12 cellular contexts compared by ENCODE assay signal in the genomic region with DNA sequence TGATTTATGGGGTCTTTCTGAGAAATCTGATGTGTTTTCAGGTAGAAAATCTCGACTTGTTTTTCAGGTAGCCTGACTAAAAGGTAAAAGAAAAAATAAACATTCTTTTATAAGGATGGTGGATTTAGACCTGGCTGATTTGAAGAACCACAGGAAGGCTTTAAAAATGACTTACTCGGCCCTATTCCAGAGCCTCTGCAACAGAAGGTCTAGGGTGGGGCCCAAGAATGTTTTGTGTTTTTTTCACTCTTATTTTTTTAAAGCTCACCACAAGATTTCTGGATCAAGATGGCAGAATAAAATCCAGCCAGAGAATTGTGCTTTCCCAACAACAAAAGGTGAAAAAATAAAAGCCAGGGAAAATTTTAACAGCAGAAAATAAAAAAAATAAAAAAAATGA. TPM values are rescaled to one million over a fixed set of nuclear protein-coding genes. Genes with fewer than 3 reads are reported as not detected.
A peak's percentile ranks its signal among the peaks of the same experiment; 100 is the strongest.
DNase-seq lines count a peak whose midpoint lies in the region; ATAC-seq and TF ChIP-seq lines count a peak whose summit lies in the region.
"Had no signal": no experiment of that assay in that cellular context is flagged by ENCODE, and none has a peak within 500 bp of the region (broad histone marks: within the 10 kb centered on the region; RNA-seq: fewer than 3 reads in every experiment).

No MANE protein-coding gene starts in this region.

- no peaks in the 10 kb centered on the region for H3K27me3 Mint-ChIP-seq in CD4-positive, alpha-beta T cell
- no peaks in the 10 kb centered on the region for H3K27me3 Mint-ChIP-seq in effector memory CD8-positive, alpha-beta T cell

- peaks cover 56% of the 10 kb centered on the region for H3K4me1 Mint-ChIP-seq in CD4-positive, alpha-beta T cell (ENCODE audit: low read depth)
- peaks cover 34 to 72% of the 10 kb centered on the region in 2 donors for H3K4me1 Mint-ChIP-seq in effector memory CD8-positive, alpha-beta T cell (ENCODE audit: low read depth in 2 of 2)

- no peak overlapping the region for H3K4me3 Mint-ChIP-seq in CD4-positive, alpha-beta T cell
- H3K4me3 Mint-ChIP-seq in effector memory CD8-positive, alpha-beta T cell = peak overlapping the region; percentile 31 to 36

- no peaks in the 10 kb centered on the region for H3K27me3 ChIP-seq in CD4-positive, alpha-beta T cell (ENCODE audit: control insufficient read depth, insufficient read depth, low read length)

- peak overlapping the region; percentile 65 for H3K27ac Mint-ChIP-seq in CD4-positive, alpha-beta T cell
- peak overlapping the region; percentile 88 to 96 for H3K27ac Mint-ChIP-seq in effector memory CD8-positive, alpha-beta T cell

- H3K9me3 ChIP-seq in CD4-positive, alpha-beta T cell (ENCODE audit: control insufficient read depth, low read length) = no peaks in the 10 kb centered on the region

- CTCF ChIA-PET in CD4-positive, alpha-beta T cell (lab: Charles Lee) = interaction anchor here (1.4 kb wide), 1 partner anchor 45 kb away, joined by 4 read pairs; no protein-coding TSS in a partner anchor

- H3K27ac ChIP-seq in CD4-positive, alpha-beta T cell (ENCODE audit: low read depth, low read length) = no peak overlapping the region
- H3K27ac ChIP-seq: C4-2B had no signal

- intact Hi-C loops in CD4-positive, alpha-beta T cell (cut with DNase I, micrococcal nuclease) = loop anchor here in 1 of 2 experiments (2.0 kb wide), 1 partner anchor 17 kb away; no protein-coding TSS in a partner anchor
- intact Hi-C loops in sciatic nerve (cut with DNase I) = no loop called here

- peaks cover 52% of the 10 kb centered on the region for H3K36me3 Mint-ChIP-seq in CD4-positive, alpha-beta T cell (ENCODE audit: low read depth)
- H3K36me3 Mint-ChIP-seq in effector memory CD8-positive, alpha-beta T cell (ENCODE audit: insufficient read depth) = peaks cover 35% of the 10 kb centered on the region

- no peaks in the 10 kb centered on the region for H3K9me3 Mint-ChIP-seq in CD4-positive, alpha-beta T cell
- no peaks in the 10 kb centered on the region for H3K9me3 Mint-ChIP-seq in effector memory CD8-positive, alpha-beta T cell

- no peak for ATAC-seq in CD4-positive, alpha-beta T cell (ENCODE audit: poor library complexity)
- no peak for ATAC-seq in effector memory CD8-positive, alpha-beta T cell (replicated peaks)
- peak; percentile 83 for ATAC-seq in sciatic nerve
- ATAC-seq in GM21619 (IDR thresholded peaks at IDR 0.05; ENCODE audit: unreplicated experiment) = no peak
- ATAC-seq in GM21786 (IDR thresholded peaks at IDR 0.05; ENCODE audit: unreplicated experiment) = no peak

- DNase-seq in CD4-positive, alpha-beta T cell = no peak
- DNase-seq in LoVo (ENCODE audit: low spot score) (peak; percentile 54), sciatic nerve (ENCODE audit: low spot score) (no peak), foreskin melanocyte (no peak), DMS53 (lab: John Stamatoyannopoulos, UW) (no peak)
- no peak for DNase-seq in effector memory CD8-positive, alpha-beta T cell
- DNase-seq: NCI-H510A treated with DMSO at 0.1 percent for 48 hours; RPMI8226; stimulated activated CD4-positive, alpha-beta T cell treated with anti-CD3 and anti-CD28 coated beads, Interleukin-12 subunit alpha, Interleukin-12 subunit beta, amount 100 ng/mL, for 4 hours had no signal

- TF ChIP-seq CTCF in CD4-positive, alpha-beta T cell (IDR thresholded peaks at IDR 0.05) = no peak

- POLR2A ChIA-PET in CD4-positive, alpha-beta T cell (lab: Charles Lee) = no interaction called here

RNA-seq across cellular contexts. Expression of a gene that starts 59.1 kb away (rescaled TPM):
- 100 to 1,000 TPM; 166 to 181 TPM for total RNA-seq in CD4-positive, alpha-beta T cell
- 132 TPM for total RNA-seq in sciatic nerve
